1 cellular context compared by ENCODE assay signal in the genomic region with DNA sequence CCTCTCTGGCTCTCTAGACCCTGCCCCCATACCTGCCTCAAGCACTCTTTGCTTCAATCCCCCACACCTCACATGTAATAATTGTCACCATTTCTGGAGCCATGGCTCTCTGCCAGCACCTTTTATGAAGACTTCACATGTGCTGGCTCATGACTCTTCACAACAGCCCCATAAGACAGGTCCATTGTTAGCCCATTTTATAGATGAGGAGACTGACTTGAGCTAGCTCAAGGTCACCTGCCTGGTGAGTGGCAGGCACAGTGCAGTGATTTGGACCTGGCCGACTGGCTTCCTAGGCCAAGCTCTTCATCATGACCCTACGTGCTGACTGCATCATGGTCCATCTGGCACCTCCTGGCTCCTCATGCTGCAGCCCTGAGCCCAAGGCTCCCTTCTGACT.
TF ChIP-seq lines count a peak whose summit lies in the region.

No MANE protein-coding gene starts in this region.

TF ChIP-seq in IMR-90, 13 proteins besides CTCF, POLR2A, EP300 and RAD21:
- TF ChIP-seq SMC3 (IDR thresholded peaks at IDR 0.05; ENCODE audit: low read depth, low read length) (no peak), USF2 (IDR thresholded peaks at IDR 0.05; ENCODE audit: low read depth, low read length) (no peak), RCOR1 (IDR thresholded peaks at IDR 0.05; ENCODE audit: insufficient replicate concordance, low read length) (no peak), CHD1 (IDR thresholded peaks at IDR 0.05; ENCODE audit: low read depth, low read length) (no peak), BHLHE40 (IDR thresholded peaks at IDR 0.05; ENCODE audit: low read depth, low read length) (no peak), RFX5 (IDR thresholded peaks at IDR 0.05; ENCODE audit: low read depth, low read length) (no peak), FOS (IDR thresholded peaks at IDR 0.05; ENCODE audit: low read depth, low read length) (no peak), MXI1 (IDR thresholded peaks at IDR 0.05; ENCODE audit: borderline replicate concordance, low read depth, low read length) (no peak), MAZ (IDR thresholded peaks at IDR 0.05; ENCODE audit: borderline replicate concordance, low read depth, low read length) (no peak)
